Comparison of ENCODE assay signal across 1 cellular context in genomic region chr11:65432133-65432650, GRCh38.
TF ChIP-seq lines count a peak whose summit lies in the region.

No MANE protein-coding gene starts in this region.

TF ChIP-seq in HepG2, 621 proteins besides CTCF, POLR2A, EP300 and RAD21:
- TF ChIP-seq SAP130 (CRISPR knock-in tag; IDR thresholded peaks at IDR 0.05; ENCODE audit: low read depth) (0 out of 2 replicates have a peak, but pooled peaks have one; percentile 7), ZNF362 (CRISPR knock-in tag; IDR thresholded peaks at IDR 0.05; ENCODE audit: borderline replicate concordance) (no peak), RBFOX2 (IDR thresholded peaks at IDR 0.05; ENCODE audit: low read depth, low read length) (peak; percentile 71), POLR2AphosphoS5 (IDR thresholded peaks at IDR 0.05; ENCODE audit: low read depth, low read length) (peak; percentile 28; the same call in 1 of the 2 replicates)
